In the genomic region with DNA sequence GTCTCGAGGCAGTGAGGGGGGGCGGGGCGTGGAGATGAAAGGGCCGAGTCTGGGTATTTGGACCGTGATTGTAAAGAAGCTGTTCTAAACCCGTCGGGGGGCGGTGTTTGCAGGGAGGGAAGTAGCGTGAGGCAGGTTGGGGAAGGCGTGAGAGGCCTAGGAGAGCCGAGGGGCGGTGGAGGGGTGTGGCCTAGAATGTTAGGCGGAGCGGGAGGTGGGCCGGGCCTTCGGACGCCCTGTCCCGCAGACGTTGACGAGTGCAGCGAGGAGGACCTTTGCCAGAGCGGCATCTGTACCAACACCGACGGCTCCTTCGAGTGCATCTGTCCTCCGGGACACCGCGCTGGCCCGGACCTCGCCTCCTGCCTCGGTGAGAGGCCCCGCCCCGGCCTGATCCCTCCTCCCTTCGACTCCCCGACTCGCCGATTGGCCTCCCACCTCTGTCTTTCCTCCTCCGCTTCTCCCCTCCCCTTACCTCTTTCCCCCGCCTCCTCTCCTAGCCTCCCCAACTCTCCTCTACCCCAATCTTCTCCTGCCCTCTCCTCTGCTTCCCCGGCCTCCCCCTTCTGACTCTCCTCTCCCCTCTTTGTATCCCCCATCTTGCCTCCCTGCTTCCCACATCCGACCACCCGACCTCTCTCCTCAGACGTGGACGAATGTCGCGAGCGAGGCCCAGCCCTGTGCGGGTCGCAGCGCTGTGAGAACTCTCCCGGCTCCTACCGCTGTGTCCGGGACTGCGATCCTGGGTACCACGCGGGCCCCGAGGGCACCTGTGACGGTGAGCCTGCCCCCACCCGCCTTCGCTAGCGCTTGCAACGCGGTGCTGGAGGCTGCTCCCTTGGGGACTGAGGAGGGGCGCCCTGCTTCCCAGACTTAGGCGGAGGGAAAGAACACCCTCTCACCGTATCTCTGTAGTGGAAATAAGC, we compare ENCODE assay signal across 8 cellular contexts. TPM values are rescaled to one million over a fixed set of nuclear protein-coding genes. Genes with fewer than 3 reads are reported as not detected.
DNase-seq lines count a peak whose midpoint lies in the region; ATAC-seq, FAIRE-seq and TF ChIP-seq lines count a peak whose summit lies in the region.

No MANE protein-coding gene starts in this region.

- peaks cover 5 to 8% of the 10 kb centered on the region in 2 experiments for H3K36me3 ChIP-seq in keratinocyte (ENCODE audit: control insufficient read depth in 2 of 2, extremely low read depth in 1 of 2, insufficient read depth in 2 of 2, low read length in 2 of 2)
- no peaks in the 10 kb centered on the region for H3K36me3 ChIP-seq in SK-N-SH (replicated peaks in 1 of 2; ENCODE audit: control insufficient read depth in 1 of 2, insufficient read depth in 2 of 2, low read length in 1 of 2)

- WGBS in SK-N-SH (ENCODE audit: low lambda C conversion rate), result 90% methylated on average over 61 of the region's 66 CpGs

- peak; percentile 44 for ATAC-seq in GM21576 (IDR thresholded peaks at IDR 0.05; ENCODE audit: unreplicated experiment)

- peak overlapping the region; percentile 82 for H2AFZ ChIP-seq in keratinocyte (ENCODE audit: control insufficient read depth, low read length)
- no peak overlapping the region for H2AFZ ChIP-seq in SK-N-SH (ENCODE audit: low read depth)

- H3K9ac ChIP-seq in keratinocyte (ENCODE audit: control insufficient read depth, extremely low read depth, insufficient read depth, low read length) (peak overlapping the region; percentile 84), SK-N-SH (no peak overlapping the region)

- peak overlapping the region; percentile 57 to 92 (median 74) for H3K27ac Mint-ChIP-seq in CD14-positive monocyte
- H3K27ac Mint-ChIP-seq in brain, result peak overlapping the region in 1 of 5 experiments; percentile 97

- dilution Hi-C loops in keratinocyte (cut with MboI; ENCODE audit: extremely low pct_ligation_motif_present, low sequenced_read_pairs), result no loop called here

- H3K9me1 ChIP-seq in keratinocyte (ENCODE audit: control insufficient read depth, extremely low read depth, insufficient read depth, low read length), result no peaks in the 10 kb centered on the region

- H3K9me2 ChIP-seq in SK-N-SH, result no peaks in the 10 kb centered on the region

- no peaks in the 10 kb centered on the region for H4K20me1 ChIP-seq in keratinocyte (ENCODE audit: control insufficient read depth, extremely low read depth, insufficient read depth, low read length)
- no peaks in the 10 kb centered on the region for H4K20me1 ChIP-seq in SK-N-SH (ENCODE audit: insufficient read depth)

- peaks cover 48% of the 10 kb centered on the region for H3K4me1 Mint-ChIP-seq in CD14-positive monocyte
- peaks cover 28% of the 10 kb centered on the region for H3K4me1 Mint-ChIP-seq in brain

- TF ChIP-seq CTCF in CD14-positive monocyte (IDR thresholded peaks at IDR 0.05), result no peak
- TF ChIP-seq CTCF in brain (conservative IDR thresholded peaks at IDR 0.05), result no peak
- TF ChIP-seq CTCF in keratinocyte (optimal IDR thresholded peaks at IDR 0.05 in 1 of 3, IDR thresholded peaks at IDR 0.05 in 1 of 3, conservative IDR thresholded peaks at IDR 0.05 in 1 of 3; ENCODE audit: extremely low read depth in 1 of 3, insufficient read depth in 2 of 3, low read length in 3 of 3), result no peak
- TF ChIP-seq CTCF in SK-N-SH (IDR thresholded peaks at IDR 0.05), result no peak

- no peaks in the 10 kb centered on the region for H3K27me3 ChIP-seq in keratinocyte (ENCODE audit: control insufficient read depth, extremely low read depth, insufficient read depth, low read length)
- H3K27me3 ChIP-seq in SK-N-SH (ENCODE audit: insufficient read depth), result no peaks in the 10 kb centered on the region

- POLR2A ChIA-PET in SK-N-SH (lab: Yijun Ruan, JAX), result no interaction called here

- peaks cover 5% of the 10 kb centered on the region for H3F3A ChIP-seq in SK-N-SH (replicated peaks; ENCODE audit: insufficient read depth)

- no peaks in the 10 kb centered on the region for H3K9me3 ChIP-seq in keratinocyte (ENCODE audit: control insufficient read depth, low read depth, low read length)
- no peaks in the 10 kb centered on the region for H3K9me3 ChIP-seq in SK-N-SH

- H3K27ac ChIP-seq in keratinocyte (ENCODE audit: control insufficient read depth, insufficient read depth, low read length) (peak overlapping the region; percentile 91), SK-N-SH (ENCODE audit: low read depth in 2 of 2, low read length in 1 of 2) (no peak overlapping the region)

- TF ChIP-seq RAD21 in SK-N-SH (IDR thresholded peaks at IDR 0.05; ENCODE audit: low read length), result no peak

- peak; percentile 63 for FAIRE-seq in keratinocyte (lab: Jason Lieb, UNC)

- H3K4me2 ChIP-seq in keratinocyte (ENCODE audit: control insufficient read depth, extremely low read depth, insufficient read depth, low read depth, low read length) (peak overlapping the region; percentile 92), SK-N-SH (no peak overlapping the region)

- DNase-seq in CD14-positive monocyte (ENCODE audit: low spot score) (peak; percentile 77), NCI-H1436 (lab: John Stamatoyannopoulos, UW) (peak; percentile 88), UCSD-AML1 (lab: John Stamatoyannopoulos, UW; ENCODE audit: unreplicated experiment) (peak; percentile 87), keratinocyte (ENCODE audit: low read depth, low spot score) (no peak), SK-N-SH (no peak)
- peak; percentile 80 for DNase-seq in stimulated activated CD4-positive, alpha-beta T cell treated with anti-CD3 and anti-CD28 coated beads, Interleukin-2, amount 100 ng/mL, for 48 hours

- H3K79me2 ChIP-seq in keratinocyte (ENCODE audit: control insufficient read depth, insufficient read depth, low read length) (peaks cover 17% of the 10 kb centered on the region), SK-N-SH (ENCODE audit: insufficient read depth) (no peaks in the 10 kb centered on the region)

- intact Hi-C loops in CD14-positive monocyte (cut with micrococcal nuclease), result no loop called here

- H3K36me3 Mint-ChIP-seq in CD14-positive monocyte (peaks cover 0 to 11% of the 10 kb centered on the region in 2 donors), brain (peaks cover 66% of the 10 kb centered on the region)

- H3K4me3 Mint-ChIP-seq in CD14-positive monocyte, result peak overlapping the region; percentile 87 to 92
- H3K4me3 Mint-ChIP-seq in brain, result peak overlapping the region in 4 of 5 experiments; percentile 65 to 83 (median 68)

- H3K27me3 Mint-ChIP-seq in CD14-positive monocyte (ENCODE audit: low read depth in 3 of 3), result peaks cover 14 to 32% (median 23%) of the 10 kb centered on the region in 3 donors
- H3K27me3 Mint-ChIP-seq in brain, result peaks cover 7% of the 10 kb centered on the region

- H3K4me3 ChIP-seq in keratinocyte (ENCODE audit: control insufficient read depth in 2 of 3, extremely low read depth in 1 of 3, insufficient read depth in 2 of 3, low read depth in 1 of 3, low read length in 3 of 3) (peak overlapping the region; percentile 58 to 90 (median 83)), SK-N-SH (ENCODE audit: low read depth in 2 of 2, low read length in 1 of 2) (no peak overlapping the region)

- no peak for TF ChIP-seq EP300 in SK-N-SH (IDR thresholded peaks at IDR 0.05; ENCODE audit: borderline replicate concordance in 1 of 2, low read depth in 1 of 2, low read length in 1 of 2)

- CTCF ChIA-PET in SK-N-SH (lab: Yijun Ruan, JAX), result interaction anchor here (0.7 to 12.8 kb wide), 2 partner anchors 16 to 19 kb away, joined by 3 to 155 read pairs; no protein-coding TSS in a partner anchor

- peaks cover 0 to 5% (median 0%) of the 10 kb centered on the region in 7 donors for H3K9me3 Mint-ChIP-seq in CD14-positive monocyte
- peaks cover 0 to 4% (median 0%) of the 10 kb centered on the region in 5 experiments for H3K9me3 Mint-ChIP-seq in brain

- H3K4me1 ChIP-seq in keratinocyte (ENCODE audit: control insufficient read depth, extremely low read depth, insufficient read depth, low read length), result peaks cover 40% of the 10 kb centered on the region
- H3K4me1 ChIP-seq in SK-N-SH (ENCODE audit: control insufficient read depth in 1 of 2, insufficient read depth in 2 of 2, low read depth in 1 of 2, low read length in 1 of 2), result peaks cover 7 to 26% of the 10 kb centered on the region in 2 experiments; a peak in 2 of 4 replicates

TF ChIP-seq in SK-N-SH, 30 proteins besides CTCF, POLR2A, EP300 and RAD21 (continues in another document):
- no peak for TF ChIP-seq NFIC (IDR thresholded peaks at IDR 0.05; ENCODE audit: borderline replicate concordance)

RNA-seq across cellular contexts. Expression of gene LTBP4, which starts 12.8 kb away (rescaled TPM):
- polyA plus RNA-seq in CD14-positive monocyte (1 to 10 TPM; 3.8 to 8.0 TPM), brain (ENCODE audit: insufficient read depth, low read depth, low replicate concordance) (50.0 TPM), keratinocyte (25.9 to 48.0 TPM (median 29.6 TPM) in 3 replicates), SK-N-SH (2012; rRNA removed) (15.9 and 24.8 TPM in 2 replicates)
- 18.4 TPM for polyA plus RNA-seq in keratinocyte (2011; ENCODE audit: low read depth)
- polyA plus RNA-seq in keratinocyte (2011; cell fraction: cytosol; rRNA removed), result 16.2 and 40.9 TPM in 2 replicates
- 171 and 248 TPM in 2 replicates for polyA plus RNA-seq in keratinocyte (2011; cell fraction: nucleus; rRNA removed)
- 67.3 and 104 TPM in 2 replicates for polyA plus RNA-seq in keratinocyte (2012; ENCODE audit: low replicate concordance)
- 23.7 to 113 TPM (median 33.0 TPM) in 3 replicates for polyA minus RNA-seq in keratinocyte
- polyA minus RNA-seq in keratinocyte (2011; cell fraction: cytosol; rRNA and poly(A)+ RNA removed), result 63.9 TPM
- polyA minus RNA-seq in keratinocyte (2011; cell fraction: nucleus; rRNA and poly(A)+ RNA removed), result 56.5 and 60.9 TPM in 2 replicates
- 6.8 and 12.4 TPM in 2 replicates for polyA plus RNA-seq in SK-N-SH (2012; cell fraction: cytosol; rRNA removed)
- 185 and 324 TPM in 2 replicates for polyA plus RNA-seq in SK-N-SH (2012; cell fraction: nucleus; rRNA removed)

RNA-seq across cellular contexts. Expression of gene SHKBP1, which starts 37.3 kb away (rescaled TPM):
- polyA plus RNA-seq in CD14-positive monocyte, result 100 to 1,000 TPM; 234 to 284 TPM
- polyA plus RNA-seq in brain (ENCODE audit: insufficient read depth, low read depth, low replicate concordance), result 57.3 TPM
- polyA plus RNA-seq in keratinocyte, result 20.2 to 41.3 TPM (median 27.2 TPM) in 3 replicates
- 27.1 TPM for polyA plus RNA-seq in keratinocyte (2011; ENCODE audit: low read depth)
- 25.3 and 42.4 TPM in 2 replicates for polyA plus RNA-seq in keratinocyte (2011; cell fraction: cytosol; rRNA removed)
- polyA plus RNA-seq in keratinocyte (2011; cell fraction: nucleus; rRNA removed), result 36.2 and 53.8 TPM in 2 replicates
- polyA plus RNA-seq in keratinocyte (2012; ENCODE audit: low replicate concordance), result 45.0 and 60.3 TPM in 2 replicates
- polyA minus RNA-seq in keratinocyte, result 50.2 to 86.6 TPM (median 52.0 TPM) in 3 replicates
- polyA minus RNA-seq in keratinocyte (2011; cell fraction: cytosol; rRNA and poly(A)+ RNA removed), result 144 TPM
- 31.9 and 39.0 TPM in 2 replicates for polyA minus RNA-seq in keratinocyte (2011; cell fraction: nucleus; rRNA and poly(A)+ RNA removed)
- 49.1 and 62.7 TPM in 2 replicates for polyA plus RNA-seq in SK-N-SH (2012; rRNA removed)
- 18.1 and 37.6 TPM in 2 replicates for polyA plus RNA-seq in SK-N-SH (2012; cell fraction: cytosol; rRNA removed)
- 93.4 and 94.6 TPM in 2 replicates for polyA plus RNA-seq in SK-N-SH (2012; cell fraction: nucleus; rRNA removed)

Comparison
In these comparisons a context has a peak if more than half of its experiments do, and no peak if none do; other contexts are left out.
1. DNase-seq: peak in CD14-positive monocyte (single experiment), NCI-H1436 (single experiment), UCSD-AML1 (single experiment) and stimulated activated CD4-positive, alpha-beta T cell treated with anti-CD3 and anti-CD28 coated beads, Interleukin-2, amount 100 ng/mL, for 48 hours (2 of 2); none in keratinocyte (single experiment) and SK-N-SH (single experiment).
2. H3K4me3 ChIP-seq: peak in keratinocyte (3 of 3); none in SK-N-SH (0 of 2).